20 cellular contexts compared by ENCODE assay signal in genomic region chr5:139597134-139597533, GRCh38. TPM values are rescaled to one million over a fixed set of nuclear protein-coding genes. Genes with fewer than 3 reads are reported as not detected.
DNase-seq lines count a peak whose midpoint lies in the region; ATAC-seq and TF ChIP-seq lines count a peak whose summit lies in the region.
"Had no signal": no experiment of that assay in that cellular context is flagged by ENCODE, and none has a peak within 500 bp of the region (broad histone marks: within the 10 kb centered on the region; RNA-seq: fewer than 3 reads in every experiment).

No MANE protein-coding gene starts in this region.

- H3K36me3 Mint-ChIP-seq in activated CD4-positive, alpha-beta T cell treated with anti-CD3 and anti-CD28 coated beads for 36 hours (ENCODE audit: low read depth): peaks cover 39% of the 10 kb centered on the region
- peaks cover 35% of the 10 kb centered on the region for H3K36me3 Mint-ChIP-seq in stimulated activated naive CD8-positive, alpha-beta T cell treated with anti-CD3 and anti-CD28 coated beads, Interleukin-15, Interleukin-2, amounts not matched to agents 100 ng/mL and 50 ng/mL, for 24 hours (ENCODE audit: low read depth)
- peaks cover 26% of the 10 kb centered on the region for H3K36me3 Mint-ChIP-seq in activated naive CD8-positive, alpha-beta T cell treated with anti-CD3 and anti-CD28 coated beads for 36 hours
- H3K36me3 Mint-ChIP-seq in type B pancreatic cell: peaks cover 18% of the 10 kb centered on the region

- no peak overlapping the region for H3K4me3 Mint-ChIP-seq in activated CD4-positive, alpha-beta T cell treated with anti-CD3 and anti-CD28 coated beads for 36 hours
- peak overlapping the region; percentile 2 for H3K4me3 Mint-ChIP-seq in stimulated activated naive CD8-positive, alpha-beta T cell treated with anti-CD3 and anti-CD28 coated beads, Interleukin-15, Interleukin-2, amounts not matched to agents 100 ng/mL and 50 ng/mL, for 24 hours
- H3K4me3 Mint-ChIP-seq in stimulated activated naive CD8-positive, alpha-beta T cell treated with anti-CD3 and anti-CD28 coated beads, Interleukin-15, amount 100 ng/mL, for 72 hours: no peak overlapping the region
- no peak overlapping the region for H3K4me3 Mint-ChIP-seq in activated naive CD8-positive, alpha-beta T cell treated with anti-CD3 and anti-CD28 coated beads for 36 hours
- no peak overlapping the region for H3K4me3 Mint-ChIP-seq in type B pancreatic cell

- no peaks in the 10 kb centered on the region for H3K27me3 Mint-ChIP-seq in activated CD4-positive, alpha-beta T cell treated with anti-CD3 and anti-CD28 coated beads for 36 hours
- no peaks in the 10 kb centered on the region for H3K27me3 Mint-ChIP-seq in stimulated activated naive CD8-positive, alpha-beta T cell treated with anti-CD3 and anti-CD28 coated beads, Interleukin-15, Interleukin-2, amounts not matched to agents 100 ng/mL and 50 ng/mL, for 24 hours
- no peaks in the 10 kb centered on the region for H3K27me3 Mint-ChIP-seq in stimulated activated naive CD8-positive, alpha-beta T cell treated with anti-CD3 and anti-CD28 coated beads, Interleukin-15, amount 100 ng/mL, for 72 hours
- H3K27me3 Mint-ChIP-seq in activated naive CD8-positive, alpha-beta T cell treated with anti-CD3 and anti-CD28 coated beads for 36 hours: no peaks in the 10 kb centered on the region
- H3K27me3 Mint-ChIP-seq in type B pancreatic cell: no peaks in the 10 kb centered on the region

- DNase-seq in activated CD4-positive, alpha-beta T cell treated with anti-CD3 and anti-CD28 coated beads for 36 hours: no peak
- DNase-seq in activated CD4-positive, alpha-beta T cell treated with anti-CD3 and anti-CD28 coated beads for 48 hours: no peak
- DNase-seq in stimulated activated naive CD8-positive, alpha-beta T cell treated with anti-CD3 and anti-CD28 coated beads, Interleukin-15, amount 100 ng/mL, for 72 hours: no peak
- DNase-seq in activated naive CD8-positive, alpha-beta T cell treated with anti-CD3 and anti-CD28 coated beads for 36 hours: no peak
- DNase-seq in type B pancreatic cell (ENCODE audit: extremely low spot score, unreplicated experiment) (no peak), DMS79 (lab: John Stamatoyannopoulos, UW) (no peak), ecto neural progenitor cell (ENCODE audit: low spot score) (no peak)
- DNase-seq: 8988T; activated T-cell treated with anti-CD3 and anti-CD28 coated beads, Interleukin-2, amount 50 U/mL, for 48 hours; central memory CD4-positive, alpha-beta T cell; DMS79 treated with DMSO at 0.1 percent for 48 hours; esophagus squamous epithelium; NCI-H1694; NCI-H69; nucleus accumbens; stimulated activated CD8-positive, alpha-beta memory T cell treated with anti-CD3 and anti-CD28 coated beads, Interleukin-4, amount 100 ng/mL, for 48 hours; substantia nigra; uterus had no signal

- TF ChIP-seq CTCF in type B pancreatic cell (conservative IDR thresholded peaks at IDR 0.05): no peak

- CTCF ChIA-PET in activated CD4-positive, alpha-beta T cell treated with anti-CD3 and anti-CD28 coated beads for 36 hours (lab: Charles Lee): interaction anchor here (1.2 to 3.0 kb wide), 2 partner anchors 22 to 223 kb away, joined by 3 to 7 read pairs; no protein-coding TSS in a partner anchor

- intact Hi-C loops in activated CD4-positive, alpha-beta T cell treated with anti-CD3 and anti-CD28 coated beads for 36 hours (cut with DNase I, micrococcal nuclease): loop anchor here in 1 of 2 experiments (5.0 kb wide), 1 partner anchor 35 kb away; the partner anchor contains the start of gene UBE2D2

- H3K9me3 Mint-ChIP-seq in activated CD4-positive, alpha-beta T cell treated with anti-CD3 and anti-CD28 coated beads for 36 hours (ENCODE audit: low read depth): peaks cover 2% of the 10 kb centered on the region
- H3K9me3 Mint-ChIP-seq in stimulated activated naive CD8-positive, alpha-beta T cell treated with anti-CD3 and anti-CD28 coated beads, Interleukin-15, Interleukin-2, amounts not matched to agents 100 ng/mL and 50 ng/mL, for 24 hours: no peaks in the 10 kb centered on the region
- H3K9me3 Mint-ChIP-seq in stimulated activated naive CD8-positive, alpha-beta T cell treated with anti-CD3 and anti-CD28 coated beads, Interleukin-15, amount 100 ng/mL, for 72 hours: no peaks in the 10 kb centered on the region
- H3K9me3 Mint-ChIP-seq in activated naive CD8-positive, alpha-beta T cell treated with anti-CD3 and anti-CD28 coated beads for 36 hours: peaks cover 2% of the 10 kb centered on the region
- H3K9me3 Mint-ChIP-seq in type B pancreatic cell: peaks cover 5% of the 10 kb centered on the region

- peak overlapping the region; percentile 74 for H3K27ac Mint-ChIP-seq in activated CD4-positive, alpha-beta T cell treated with anti-CD3 and anti-CD28 coated beads for 36 hours
- H3K27ac Mint-ChIP-seq in stimulated activated naive CD8-positive, alpha-beta T cell treated with anti-CD3 and anti-CD28 coated beads, Interleukin-15, Interleukin-2, amounts not matched to agents 100 ng/mL and 50 ng/mL, for 24 hours: peak overlapping the region; percentile 30
- H3K27ac Mint-ChIP-seq in stimulated activated naive CD8-positive, alpha-beta T cell treated with anti-CD3 and anti-CD28 coated beads, Interleukin-15, amount 100 ng/mL, for 72 hours: no peak overlapping the region
- H3K27ac Mint-ChIP-seq in activated naive CD8-positive, alpha-beta T cell treated with anti-CD3 and anti-CD28 coated beads for 36 hours: peak overlapping the region; percentile 61
- peak overlapping the region; percentile 6 for H3K27ac Mint-ChIP-seq in type B pancreatic cell

- ATAC-seq in activated CD4-positive, alpha-beta T cell treated with anti-CD3 and anti-CD28 coated beads for 36 hours: peak; percentile 28
- no peak for ATAC-seq in stimulated activated naive CD8-positive, alpha-beta T cell treated with anti-CD3 and anti-CD28 coated beads, Interleukin-15, amount 100 ng/mL, for 72 hours
- ATAC-seq: left lobe of liver had no signal

- peaks cover 27% of the 10 kb centered on the region for H3K4me1 Mint-ChIP-seq in activated CD4-positive, alpha-beta T cell treated with anti-CD3 and anti-CD28 coated beads for 36 hours
- H3K4me1 Mint-ChIP-seq in stimulated activated naive CD8-positive, alpha-beta T cell treated with anti-CD3 and anti-CD28 coated beads, Interleukin-15, Interleukin-2, amounts not matched to agents 100 ng/mL and 50 ng/mL, for 24 hours (ENCODE audit: low read depth): peaks cover 48% of the 10 kb centered on the region
- H3K4me1 Mint-ChIP-seq in stimulated activated naive CD8-positive, alpha-beta T cell treated with anti-CD3 and anti-CD28 coated beads, Interleukin-15, amount 100 ng/mL, for 72 hours: peaks cover 38% of the 10 kb centered on the region
- peaks cover 26% of the 10 kb centered on the region for H3K4me1 Mint-ChIP-seq in activated naive CD8-positive, alpha-beta T cell treated with anti-CD3 and anti-CD28 coated beads for 36 hours
- H3K4me1 Mint-ChIP-seq in type B pancreatic cell (ENCODE audit: unreplicated experiment): peaks cover 4% of the 10 kb centered on the region

- POLR2A ChIA-PET in activated CD4-positive, alpha-beta T cell treated with anti-CD3 and anti-CD28 coated beads for 36 hours (lab: Charles Lee): no interaction called here

RNA-seq across cellular contexts. Expression of gene UBE2D2, which starts 36.0 kb away (rescaled TPM):
- total RNA-seq in activated CD4-positive, alpha-beta T cell treated with anti-CD3 and anti-CD28 coated beads for 36 hours: 100 to 1,000 TPM; 262 to 289 TPM
- 100 to 1,000 TPM; 286 to 297 TPM for total RNA-seq in activated naive CD8-positive, alpha-beta T cell treated with anti-CD3 and anti-CD28 coated beads for 36 hours
- total RNA-seq in type B pancreatic cell (ENCODE audit: low replicate concordance): 140 and 153 TPM in 2 replicates

RNA-seq across cellular contexts. Expression of gene CXXC5, which starts 51.0 kb away (rescaled TPM):
- total RNA-seq in activated CD4-positive, alpha-beta T cell treated with anti-CD3 and anti-CD28 coated beads for 36 hours: 1 to 10 TPM in 1 of 2 experiments, under 1 TPM in 1; 0.82 to 1.1 TPM
- 1 to 10 TPM; 1.3 to 2.0 TPM for total RNA-seq in activated naive CD8-positive, alpha-beta T cell treated with anti-CD3 and anti-CD28 coated beads for 36 hours
- total RNA-seq in type B pancreatic cell (ENCODE audit: low replicate concordance): 46.7 and 58.6 TPM in 2 replicates

Comparison
In these comparisons a context has a peak if more than half of its experiments do, and no peak if none do; other contexts are left out.
1. H3K27ac Mint-ChIP-seq: peak in activated CD4-positive, alpha-beta T cell treated with anti-CD3 and anti-CD28 coated beads for 36 hours (single experiment), stimulated activated naive CD8-positive, alpha-beta T cell treated with anti-CD3 and anti-CD28 coated beads, Interleukin-15, Interleukin-2, amounts not matched to agents 100 ng/mL and 50 ng/mL, for 24 hours (single experiment), activated naive CD8-positive, alpha-beta T cell treated with anti-CD3 and anti-CD28 coated beads for 36 hours (single experiment) and type B pancreatic cell (single experiment); none in stimulated activated naive CD8-positive, alpha-beta T cell treated with anti-CD3 and anti-CD28 coated beads, Interleukin-15, amount 100 ng/mL, for 72 hours (0 of 2).
2. RNA of gene CXXC5, which starts 51.0 kb away (total RNA-seq): 46.7 to 58.6 TPM in type B pancreatic cell; 1.3 to 2.0 TPM in activated naive CD8-positive, alpha-beta T cell treated with anti-CD3 and anti-CD28 coated beads for 36 hours and 0.82 to 1.1 TPM in activated CD4-positive, alpha-beta T cell treated with anti-CD3 and anti-CD28 coated beads for 36 hours; every median in the first group is over 10 times any median in the second.